ENCODE assay signal across 12 cellular contexts in genomic region chr19:33805313-33805712, GRCh38. TPM values are rescaled to one million over a fixed set of nuclear protein-coding genes. Genes with fewer than 3 reads are reported as not detected.
DNase-seq lines count a peak whose midpoint lies in the region; ATAC-seq and TF ChIP-seq lines count a peak whose summit lies in the region.
"Had no signal": no experiment of that assay in that cellular context is flagged by ENCODE, and none has a peak within 500 bp of the region (broad histone marks: within the 10 kb centered on the region; RNA-seq: fewer than 3 reads in every experiment).

No MANE protein-coding gene starts in this region.

- H3K4me1 ChIP-seq in esophagus squamous epithelium = peaks cover 10 to 81% (median 42%) of the 10 kb centered on the region in 3 donors
- peaks cover 0 to 2% of the 10 kb centered on the region in 2 donors for H3K4me1 ChIP-seq in neuronal stem cell (ENCODE audit: control insufficient read depth in 2 of 2, insufficient read depth in 1 of 2, low read depth in 1 of 2, low read length in 2 of 2)
- peaks cover 29% of the 10 kb centered on the region for H3K4me1 ChIP-seq in mucosa of descending colon (ENCODE audit: low read depth)
- H3K4me1 ChIP-seq in ascending aorta = peaks cover 0 to 9% of the 10 kb centered on the region in 2 donors
- H3K4me1 ChIP-seq in adrenal gland (replicated peaks in 1 of 2) = no peaks in the 10 kb centered on the region

- peak overlapping the region; percentile 10 for H4K8ac ChIP-seq in neuronal stem cell (ENCODE audit: low read depth, low read length)

- peak overlapping the region; percentile 28 for H2AK5ac ChIP-seq in neuronal stem cell (ENCODE audit: low read depth, low read length)

- peak overlapping the region; percentile 11 for H3K4ac ChIP-seq in neuronal stem cell (ENCODE audit: low read length)

- DNase-seq in Right ventricle myocardium inferior (ENCODE audit: missing footprints) (peak; percentile 18), cardiac septum (ENCODE audit: low spot score) (no peak), esophagus squamous epithelium (lab: John Stamatoyannopoulos, UW) (no peak), neuronal stem cell (ENCODE audit: low spot score) (no peak), mucosa of descending colon (no peak), ascending aorta (ENCODE audit: low spot score in 2 of 2) (no peak), adrenal gland (no peak)
- DNase-seq: C1 segment of cervical spinal cord; CD4-positive, alpha-beta T cell; DMS79 had no signal

- peak overlapping the region; percentile 8 for H3K14ac ChIP-seq in neuronal stem cell (ENCODE audit: low read length)

- H3K9me3 ChIP-seq in esophagus squamous epithelium (no peaks in the 10 kb centered on the region), neuronal stem cell (replicated peaks in 1 of 2; ENCODE audit: control insufficient read depth in 2 of 2, insufficient read depth in 1 of 2, low read depth in 1 of 2, low read length in 2 of 2) (peaks cover 0 to 3% of the 10 kb centered on the region in 2 donors), mucosa of descending colon (no peaks in the 10 kb centered on the region), ascending aorta (no peaks in the 10 kb centered on the region), adrenal gland (replicated peaks in 1 of 3) (no peaks in the 10 kb centered on the region)

- WGBS in esophagus squamous epithelium, 2 donors = 94% methylated on average over 2 of the region's 3 CpGs; no CpG with 5 or more reads in 1 of the 2 donors
- WGBS in neuronal stem cell (ENCODE audit: extremely low coverage in 2 of 2, insufficient read length in 2 of 2, insufficient replicate concordance in 1 of 2), 2 donors = no CpG with 5 or more reads among the region's 3 CpGs
- 71 to 90% (median 81%) methylated on average over 1 to 3 of the region's 3 CpGs for WGBS in adrenal gland, 4 donors

- H2AFZ ChIP-seq in neuronal stem cell (ENCODE audit: low read length) = no peak overlapping the region
- H2AFZ ChIP-seq: GM23338 had no signal

- H3K27me3 ChIP-seq in esophagus squamous epithelium (no peaks in the 10 kb centered on the region), neuronal stem cell (ENCODE audit: control insufficient read depth in 3 of 3, insufficient read depth in 3 of 3, low read depth in 1 of 3, low read length in 3 of 3) (no peaks in the 10 kb centered on the region), ascending aorta (no peaks in the 10 kb centered on the region), adrenal gland (no peaks in the 10 kb centered on the region)

- H3K79me1 ChIP-seq in neuronal stem cell (ENCODE audit: low read depth, low read length) = peaks cover 17% of the 10 kb centered on the region

- H2BK5ac ChIP-seq in neuronal stem cell (ENCODE audit: low read length) = peak overlapping the region; percentile 13

- no peak for TF ChIP-seq CTCF in esophagus squamous epithelium (IDR thresholded peaks at IDR 0.05)
- TF ChIP-seq CTCF in mucosa of descending colon (IDR thresholded peaks at IDR 0.05) = no peak
- TF ChIP-seq CTCF in ascending aorta (IDR thresholded peaks at IDR 0.05) = no peak
- TF ChIP-seq CTCF in adrenal gland (IDR thresholded peaks at IDR 0.05) = no peak

- intact Hi-C loops in Right ventricle myocardium inferior (cut with DNase I) = no loop called here
- intact Hi-C loops in cardiac septum (cut with DNase I) = no loop called here
- intact Hi-C loops in esophagus squamous epithelium (cut with DNase I) = no loop called here
- intact Hi-C loops in mucosa of descending colon (cut with DNase I, micrococcal nuclease) = no loop called here
- intact Hi-C loops in ascending aorta (cut with DNase I) = no loop called here
- intact Hi-C loops in adrenal gland (cut with DNase I) = no loop called here

- no peak overlapping the region for H2BK15ac ChIP-seq in neuronal stem cell (ENCODE audit: low read length)

- TF ChIP-seq POLR2A in esophagus squamous epithelium (IDR thresholded peaks at IDR 0.05) = no peak
- no peak for TF ChIP-seq POLR2A in adrenal gland (IDR thresholded peaks at IDR 0.05)

- no peak overlapping the region for H3K9ac ChIP-seq in neuronal stem cell (ENCODE audit: low read depth, low read length, poor library complexity)

- ATAC-seq in Right ventricle myocardium inferior (no peak), mucosa of descending colon (no peak)
- ATAC-seq: GM12878, GM23338 had no signal

- no peak overlapping the region for H3K4me2 ChIP-seq in neuronal stem cell (ENCODE audit: insufficient read depth, low read length, poor library complexity, severe bottlenecking)
- H3K4me2 ChIP-seq: GM23338 had no signal

- peak overlapping the region; percentile 61 to 83 (median 74) for H3K27ac ChIP-seq in esophagus squamous epithelium
- H3K27ac ChIP-seq in neuronal stem cell (replicated peaks; ENCODE audit: low read length) = no peak overlapping the region
- no peak overlapping the region for H3K27ac ChIP-seq in ascending aorta
- no peak overlapping the region for H3K27ac ChIP-seq in adrenal gland

- no peak overlapping the region for H2BK12ac ChIP-seq in neuronal stem cell (ENCODE audit: low read length)

- no peak overlapping the region for H2BK120ac ChIP-seq in neuronal stem cell (ENCODE audit: low read depth, low read length)

- H4K91ac ChIP-seq in neuronal stem cell (ENCODE audit: low read depth, low read length, poor library complexity) = no peak overlapping the region

- H3K36me3 ChIP-seq in esophagus squamous epithelium (peaks cover 0 to 93% (median 17%) of the 10 kb centered on the region in 3 donors), neuronal stem cell (replicated peaks in 1 of 2; ENCODE audit: control insufficient read depth in 2 of 2, insufficient read depth in 2 of 2, low read length in 2 of 2) (peaks cover 52 to 97% of the 10 kb centered on the region in 2 donors), mucosa of descending colon (ENCODE audit: low read depth) (no peaks in the 10 kb centered on the region), ascending aorta (peaks cover 28 to 36% of the 10 kb centered on the region in 2 donors), adrenal gland (replicated peaks in 1 of 2) (peaks cover 0 to 7% of the 10 kb centered on the region in 2 donors)

- peak overlapping the region; percentile 64 for H3K18ac ChIP-seq in neuronal stem cell (ENCODE audit: low read length)

- H3K23ac ChIP-seq in neuronal stem cell (ENCODE audit: low read depth, low read length, poor library complexity) = no peak overlapping the region

- H3K4me3 ChIP-seq in esophagus squamous epithelium (no peak overlapping the region), neuronal stem cell (ENCODE audit: low read length in 2 of 2) (no peak overlapping the region), mucosa of descending colon (no peak overlapping the region), ascending aorta (no peak overlapping the region), adrenal gland (no peak overlapping the region)
- H3K4me3 ChIP-seq: GM12878, GM23338 had no signal

RNA-seq across cellular contexts. Expression of gene KCTD15, which starts 8.6 kb away (rescaled TPM):
- total RNA-seq in Right ventricle myocardium inferior = 10.1 TPM
- total RNA-seq in cardiac septum = 20.2 TPM
- total RNA-seq in esophagus squamous epithelium = 10 to 100 TPM; 53.6 to 89.1 (median 72.5) TPM
- 20.7 TPM for polyA plus RNA-seq in neuronal stem cell (2013, experiment 1 of 2)
- polyA plus RNA-seq in neuronal stem cell (2013, experiment 2 of 2) = 20.9 TPM
- total RNA-seq in mucosa of descending colon = 10 to 100 TPM in 2 of 3 donors, 1 to 10 TPM in 1; 8.0 to 42.3 (median 10.1) TPM
- total RNA-seq in ascending aorta = 57.3 TPM
- total RNA-seq in adrenal gland = 10 to 100 TPM in 5 of 8 donors, 1 to 10 TPM in 3; 3.9 to 21.7 (median 11.2) TPM
- 10 to 100 TPM in 2 of 3 donors, 1 to 10 TPM in 1; 3.4 to 16.6 (median 16.4) TPM for polyA plus RNA-seq in adrenal gland
- total RNA-seq: GM12878 had no signal
- polyA plus RNA-seq: GM12878 had no signal

Comparison
In these comparisons a context has a peak if more than half of its experiments do, and no peak if none do; other contexts are left out.
1. H3K27ac ChIP-seq: peak in esophagus squamous epithelium (4 of 4); none in neuronal stem cell (single experiment), ascending aorta (0 of 2) and adrenal gland (0 of 5).